Comparison of ENCODE assay signal across 15 cellular contexts in genomic region chr20:47667531-47668312, GRCh38.
"Had no signal": no experiment of that assay in that cellular context is flagged by ENCODE, and none has a peak within 500 bp of the region (broad histone marks: within the 10 kb centered on the region; RNA-seq: fewer than 3 reads in every experiment).

No MANE protein-coding gene starts in this region.

- H3K27ac ChIP-seq: cardiac muscle cell, colonic mucosa, heart right ventricle, left lung, neural progenitor cell, parathyroid adenoma, SK-N-MC, skin epidermis, tibial nerve had no signal

- H3K4me1 ChIP-seq: colonic mucosa, neural progenitor cell had no signal

- H3K4me2 ChIP-seq: neural progenitor cell had no signal

- H3K9me3 ChIP-seq: colonic mucosa, heart right ventricle, left lung, tibial nerve had no signal

- H3K36me3 ChIP-seq: cardiac muscle cell, colonic mucosa, neural progenitor cell had no signal

- H3K4me3 ChIP-seq: cardiac muscle cell, colonic mucosa, heart right ventricle, left lung, neural progenitor cell, SK-N-MC, skin epidermis, tibial nerve had no signal

- ATAC-seq: heart right ventricle, left lung had no signal

- H3K27me3 ChIP-seq: cardiac muscle cell, colonic mucosa, heart right ventricle, left lung, neural progenitor cell, tibial nerve had no signal

- H2AFZ ChIP-seq: neural progenitor cell, parathyroid adenoma had no signal

- DNase-seq: activated CD4-positive, alpha-beta T cell treated with anti-CD3 and anti-CD28 coated beads for 1 hour; activated CD4-positive, alpha-beta T cell treated with anti-CD3 and anti-CD28 coated beads, Interleukin-2, amount 50 U/mL, for 48 hours; activated naive CD4-positive, alpha-beta T cell treated with Interleukin-2 at 50 U/mL for 16 hours; colonic mucosa; effector CD4-positive, alpha-beta T cell; heart right ventricle; islet precursor cell; left lung; retina had no signal

- H3K79me2 ChIP-seq: parathyroid adenoma had no signal
